8 cellular contexts compared by ENCODE assay signal in the genomic region with DNA sequence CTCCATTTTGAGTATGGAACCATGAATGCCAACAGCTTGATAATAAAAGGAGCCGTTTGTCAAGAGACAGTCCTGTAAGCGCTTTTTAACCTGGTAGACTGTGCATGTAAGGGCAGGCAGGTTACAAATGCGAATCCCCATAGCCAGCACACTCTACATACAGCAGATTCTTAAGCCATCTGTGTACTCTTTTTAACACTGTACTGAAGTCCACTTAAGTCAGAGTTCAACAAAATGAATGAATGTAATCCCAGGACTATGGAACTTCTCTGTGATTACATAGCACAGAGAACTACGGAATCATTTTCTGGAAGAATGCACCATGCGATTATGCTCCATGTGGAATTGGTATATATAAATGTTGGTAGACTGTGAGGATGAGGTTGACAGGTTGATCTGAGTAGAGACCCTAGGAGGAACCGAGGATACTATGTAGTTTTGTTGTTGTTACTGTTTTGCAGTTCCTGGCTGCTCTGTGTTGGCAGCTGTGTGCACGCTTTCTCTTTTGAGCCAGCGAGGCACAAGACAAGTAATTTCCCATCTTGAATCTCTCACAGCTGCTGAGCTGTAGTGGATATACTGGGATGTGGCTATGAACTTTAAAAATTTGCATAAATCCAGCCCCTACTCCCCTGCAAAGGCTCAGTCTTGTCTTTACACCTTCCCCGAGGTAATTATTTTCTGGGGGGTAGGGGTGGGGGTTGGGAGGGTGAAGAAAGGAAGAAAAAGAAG. TPM values are rescaled to one million over a fixed set of nuclear protein-coding genes. Genes with fewer than 3 reads are reported as not detected.
DNase-seq lines count a peak whose midpoint lies in the region; ATAC-seq and TF ChIP-seq lines count a peak whose summit lies in the region.

No MANE protein-coding gene starts in this region.

- peaks cover 41% of the 10 kb centered on the region for H3K4me1 ChIP-seq in OCI-LY7 (ENCODE audit: insufficient read depth, low read length, poor library complexity, severe bottlenecking)

- no peaks in the 10 kb centered on the region for H3K9me3 Mint-ChIP-seq in activated naive CD4-positive, alpha-beta T cell treated with anti-CD3 and anti-CD28 coated beads, Interleukin-2, amount 10 ng/mL, durations not matched to agents 7 days and 5 days
- H3K9me3 Mint-ChIP-seq in endothelial cell (ENCODE audit: unreplicated experiment) = no peaks in the 10 kb centered on the region
- no peaks in the 10 kb centered on the region for H3K9me3 Mint-ChIP-seq in naive thymus-derived CD8-positive, alpha-beta T cell

- intact Hi-C loops in OCI-LY7 (cut with micrococcal nuclease; ENCODE audit: unreplicated experiment) = loop anchor here (1.0 kb wide), 2 partner anchors 21 to 38 kb away; a partner anchor contains a TSS

- H3K4me3 ChIP-seq in OCI-LY7 (ENCODE audit: low read depth, low read length, poor library complexity, severe bottlenecking) = peak overlapping the region; percentile 87

- peak; percentile 39 for ATAC-seq in HG02852 (IDR thresholded peaks at IDR 0.05; ENCODE audit: unreplicated experiment)
- ATAC-seq in naive thymus-derived CD8-positive, alpha-beta T cell = peak; percentile 42 to 43

- H3K9me3 ChIP-seq in OCI-LY7 (ENCODE audit: low read length) = no peaks in the 10 kb centered on the region

- H3K9me2 ChIP-seq in OCI-LY7 (ENCODE audit: insufficient read depth, low read length) = no peaks in the 10 kb centered on the region

- no TSS peak for BruUV-seq in OCI-LY7 (replicated peaks; lab: Mats Ljungman, UMichigan)

- H3K27ac ChIP-seq in OCI-LY7 (ENCODE audit: low read depth, low read length, poor library complexity, severe bottlenecking) = peak overlapping the region; percentile 52

- peaks cover 28% of the 10 kb centered on the region for H3K36me3 ChIP-seq in OCI-LY7 (ENCODE audit: insufficient read depth, low read length)

- CTCF ChIA-PET in activated naive CD4-positive, alpha-beta T cell treated with anti-CD3 and anti-CD28 coated beads, Interleukin-2, amount 10 ng/mL, durations not matched to agents 7 days and 5 days (lab: Charles Lee) = interaction anchor here (0.7 to 3.2 kb wide), 20 partner anchors 8 to 151 kb away, joined by 3 to 15 read pairs (median 4); a partner anchor contains a TSS
- CTCF ChIA-PET in OCI-LY7 (lab: Charles Lee; ENCODE audit: unreplicated experiment) = interaction anchor here (0.6 kb wide), 1 partner anchor 23 kb away, joined by 3 read pairs; no protein-coding TSS in a partner anchor

- peak overlapping the region; percentile 46 for H2AFZ ChIP-seq in OCI-LY7 (ENCODE audit: low read length)

- H3K36me3 Mint-ChIP-seq in activated naive CD4-positive, alpha-beta T cell treated with anti-CD3 and anti-CD28 coated beads, Interleukin-2, amount 10 ng/mL, durations not matched to agents 7 days and 5 days = peaks cover 20% of the 10 kb centered on the region
- H3K36me3 Mint-ChIP-seq in endothelial cell (ENCODE audit: low read depth, unreplicated experiment) = peaks cover 7% of the 10 kb centered on the region
- H3K36me3 Mint-ChIP-seq in naive thymus-derived CD8-positive, alpha-beta T cell = no peaks in the 10 kb centered on the region

- no peak for DNase-seq in activated naive CD4-positive, alpha-beta T cell treated with anti-CD3 and anti-CD28 coated beads, Interleukin-2, amount 10 ng/mL, durations not matched to agents 7 days and 5 days
- no peak for DNase-seq in activated naive CD4-positive, alpha-beta T cell (lab: John Stamatoyannopoulos, UW)
- DNase-seq in OCI-LY7 (ENCODE audit: low spot score) (peak; percentile 63), endothelial cell (ENCODE audit: low spot score) (no peak), GM19238 (ENCODE audit: insufficient read length, low spot score) (no peak), NCI-H1694 treated with DMSO at 0.1 percent for 48 hours (lab: John Stamatoyannopoulos, UW) (no peak)
- DNase-seq in naive thymus-derived CD8-positive, alpha-beta T cell = no peak

- no peaks in the 10 kb centered on the region for H3K27me3 Mint-ChIP-seq in activated naive CD4-positive, alpha-beta T cell treated with anti-CD3 and anti-CD28 coated beads, Interleukin-2, amount 10 ng/mL, durations not matched to agents 7 days and 5 days
- peaks cover 2% of the 10 kb centered on the region for H3K27me3 Mint-ChIP-seq in endothelial cell (ENCODE audit: unreplicated experiment)
- no peaks in the 10 kb centered on the region for H3K27me3 Mint-ChIP-seq in naive thymus-derived CD8-positive, alpha-beta T cell

- H3K4me3 Mint-ChIP-seq in activated naive CD4-positive, alpha-beta T cell treated with anti-CD3 and anti-CD28 coated beads, Interleukin-2, amount 10 ng/mL, durations not matched to agents 7 days and 5 days = peak overlapping the region; percentile 94
- peak overlapping the region; percentile 72 for H3K4me3 Mint-ChIP-seq in endothelial cell (ENCODE audit: unreplicated experiment)
- peak overlapping the region; percentile 89 to 96 (median 94) for H3K4me3 Mint-ChIP-seq in naive thymus-derived CD8-positive, alpha-beta T cell

- H3K4me1 Mint-ChIP-seq in activated naive CD4-positive, alpha-beta T cell treated with anti-CD3 and anti-CD28 coated beads, Interleukin-2, amount 10 ng/mL, durations not matched to agents 7 days and 5 days = peaks cover 50% of the 10 kb centered on the region
- H3K4me1 Mint-ChIP-seq in endothelial cell (ENCODE audit: unreplicated experiment) = peaks cover 23% of the 10 kb centered on the region
- H3K4me1 Mint-ChIP-seq in naive thymus-derived CD8-positive, alpha-beta T cell = peaks cover 7 to 50% (median 45%) of the 10 kb centered on the region in 4 donors

- peaks cover 25% of the 10 kb centered on the region; the same call in 1 of the 2 replicates for H3K79me2 ChIP-seq in OCI-LY7 (ENCODE audit: insufficient read depth, low read depth, low read length)

- peak overlapping the region; percentile 100 for H3K4me2 ChIP-seq in OCI-LY7 (ENCODE audit: low read length)

- POLR2A ChIA-PET in OCI-LY7 (lab: Charles Lee) = interaction anchor here (0.6 to 7.7 kb wide), 10 partner anchors 9 to 592 kb away, joined by 3 to 72 read pairs (median 3); no protein-coding TSS in a partner anchor
- POLR2A ChIA-PET in naive thymus-derived CD8-positive, alpha-beta T cell (lab: Charles Lee) = interaction anchor here (0.6 to 3.8 kb wide), 21 partner anchors 8 to 1159 kb away, joined by 3 to 47 read pairs (median 5); a partner anchor contains a TSS

- peak overlapping the region; percentile 93 for H3K27ac Mint-ChIP-seq in activated naive CD4-positive, alpha-beta T cell treated with anti-CD3 and anti-CD28 coated beads, Interleukin-2, amount 10 ng/mL, durations not matched to agents 7 days and 5 days
- H3K27ac Mint-ChIP-seq in endothelial cell (ENCODE audit: unreplicated experiment) = peak overlapping the region; percentile 78
- H3K27ac Mint-ChIP-seq in naive thymus-derived CD8-positive, alpha-beta T cell = peak overlapping the region; percentile 90 to 97 (median 92)

- no peaks in the 10 kb centered on the region for H4K20me1 ChIP-seq in OCI-LY7 (ENCODE audit: insufficient read depth, low read length)

- TF ChIP-seq CTCF in OCI-LY7 (conservative IDR thresholded peaks at IDR 0.05; ENCODE audit: low read length) (no peak), endothelial cell (IDR thresholded peaks at IDR 0.05; ENCODE audit: unreplicated experiment) (no peak)

RNA-seq across cellular contexts. Expression of a gene that starts 21.9 kb away (rescaled TPM):
- 19.3 and 23.8 TPM in 2 replicates for total RNA-seq in OCI-LY7 (2014; rRNA removed; shearing (Covaris generic))
- 37.1 and 39.9 TPM in 2 replicates for total RNA-seq in OCI-LY7 (2022)
- 33.9 TPM for total RNA-seq in endothelial cell (ENCODE audit: unreplicated experiment)
- total RNA-seq in naive thymus-derived CD8-positive, alpha-beta T cell = 10 to 100 TPM; 37.1 to 38.7 TPM
- polyA plus RNA-seq in naive thymus-derived CD8-positive, alpha-beta T cell = 10 to 100 TPM; 42.3 to 60.0 (median 46.0) TPM
